8 cellular contexts compared by ENCODE assay signal in the genomic region with DNA sequence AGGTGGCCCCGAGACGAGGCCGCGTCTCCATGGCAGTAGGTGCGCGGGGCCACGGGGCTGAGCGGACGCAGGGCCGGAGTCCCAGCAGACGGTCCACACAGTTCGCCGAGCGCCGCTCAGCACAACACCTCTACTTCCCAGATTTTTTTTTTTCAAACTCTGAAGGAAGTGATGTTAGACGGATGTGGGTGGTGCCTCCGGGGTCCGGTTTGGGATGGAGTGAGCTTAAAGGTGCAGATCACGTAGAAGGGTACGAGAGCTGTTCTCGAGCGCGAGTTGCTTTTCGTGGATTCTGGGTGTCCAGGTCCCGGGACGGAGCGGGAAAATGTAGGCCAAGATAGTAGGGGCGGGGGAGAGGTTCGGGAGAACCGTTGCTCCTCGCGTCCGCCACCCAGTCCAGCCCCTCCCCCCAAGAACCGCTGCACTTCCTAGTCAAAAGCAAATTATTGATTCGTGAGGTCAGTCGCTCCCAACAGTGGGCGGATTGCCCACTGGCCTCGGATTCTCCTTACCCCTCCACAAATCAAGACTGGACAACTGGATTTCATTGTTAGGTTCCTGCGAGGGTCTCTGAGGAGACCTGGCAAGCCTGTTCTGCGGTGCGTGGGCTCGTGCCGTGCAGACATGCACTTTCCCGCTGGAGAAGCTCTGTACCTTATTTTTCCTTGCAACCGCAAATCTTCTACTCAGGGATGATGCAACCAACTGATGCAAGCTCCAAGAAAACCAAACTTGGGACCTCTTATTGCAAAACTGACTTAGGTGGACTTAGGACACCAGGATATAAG. TPM values are rescaled to one million over a fixed set of nuclear protein-coding genes. Genes with fewer than 3 reads are reported as not detected.
DNase-seq lines count a peak whose midpoint lies in the region; ATAC-seq, FAIRE-seq and TF ChIP-seq lines count a peak whose summit lies in the region.

A gene (minus strand): TSS at position 126 of the 788 bp plus-strand sequence. CDS start 95 bp downstream, at position 31.

- no peaks in the 10 kb centered on the region for H3K9me3 Mint-ChIP-seq in dendritic cell treated with granulocyte-macrophage colony-stimulating factor and Interleukin-4, amounts not matched to agents 40 ng/mL and 50 ng/mL, for 4 days

- peak within 1 kb of the TSS; percentile 91 for H3K4me3 ChIP-seq in BE2C (ENCODE audit: low read depth, low read length)

- H3K27me3 ChIP-seq in BE2C = no peaks in the 10 kb centered on the region

- H3K4me1 ChIP-seq in BE2C = no peaks in the 10 kb centered on the region

- peaks cover 64% of the 10 kb centered on the region for H3K36me3 Mint-ChIP-seq in dendritic cell treated with granulocyte-macrophage colony-stimulating factor and Interleukin-4, amounts not matched to agents 40 ng/mL and 50 ng/mL, for 4 days (ENCODE audit: low read depth)

- ATAC-seq in HG03558 (IDR thresholded peaks at IDR 0.05; ENCODE audit: extremely low read depth, unreplicated experiment) (peak; percentile 34), left lobe of liver (peak; percentile 82)

- peak within 1 kb of the TSS; percentile 90 for H3K27ac Mint-ChIP-seq in dendritic cell treated with granulocyte-macrophage colony-stimulating factor and Interleukin-4, amounts not matched to agents 40 ng/mL and 50 ng/mL, for 4 days

- FAIRE-seq in GM19239 (lab: Jason Lieb, UNC) = peak; percentile 96

- no peaks in the 10 kb centered on the region for H3K9me3 ChIP-seq in BE2C

- peak within 1 kb of the TSS; percentile 99 for H3K4me3 Mint-ChIP-seq in dendritic cell treated with granulocyte-macrophage colony-stimulating factor and Interleukin-4, amounts not matched to agents 40 ng/mL and 50 ng/mL, for 4 days

- peak; percentile 76 for DNase-seq in BE2C
- no peak for DNase-seq in GM19239 (ENCODE audit: insufficient read length, low spot score)
- DNase-seq in NCI-H748 (lab: John Stamatoyannopoulos, UW; ENCODE audit: unreplicated experiment) = peak; percentile 92
- peak; percentile 28 to 60 for DNase-seq in activated CD4-positive, alpha-beta T cell treated with anti-CD3 and anti-CD28 coated beads, Interleukin-2, amount 50 U/mL, for 24 hours (ENCODE audit: low read depth in 1 of 2, low spot score in 1 of 2)
- DNase-seq in left lobe of liver (ENCODE audit: low spot score) = peak; percentile 88
- peak; percentile 40 for DNase-seq in stimulated activated CD4-positive, alpha-beta T cell treated with anti-CD3 and anti-CD28 coated beads, Interleukin-2, amount 100 ng/mL, for 4 hours (ENCODE audit: low read depth)

- no peaks in the 10 kb centered on the region for H3K27me3 Mint-ChIP-seq in dendritic cell treated with granulocyte-macrophage colony-stimulating factor and Interleukin-4, amounts not matched to agents 40 ng/mL and 50 ng/mL, for 4 days

- H3K36me3 ChIP-seq in BE2C = peaks cover 2% of the 10 kb centered on the region

- TF ChIP-seq CTCF in BE2C (IDR thresholded peaks at IDR 0.05; ENCODE audit: low read depth, low read length) = no peak

- intact Hi-C loops in dendritic cell treated with granulocyte-macrophage colony-stimulating factor and Interleukin-4, amounts not matched to agents 40 ng/mL and 50 ng/mL, for 4 days (cut with micrococcal nuclease) = loop anchor here (1.0 to 10.0 kb wide), 3 partner anchors 22 to 347 kb away; a partner anchor contains a TSS

- peaks cover 61% of the 10 kb centered on the region for H3K4me1 Mint-ChIP-seq in dendritic cell treated with granulocyte-macrophage colony-stimulating factor and Interleukin-4, amounts not matched to agents 40 ng/mL and 50 ng/mL, for 4 days (ENCODE audit: low read depth)

RNA-seq across cellular contexts. Expression of the gene that starts here (rescaled TPM):
- 91.7 TPM for polyA plus RNA-seq in BE2C (2012; ENCODE audit: insufficient read depth, insufficient read length, low read depth)
- 25.0 TPM for total RNA-seq in left lobe of liver
